In genomic region chr9:104905153-104905901, GRCh38 we compare ENCODE assay signal across 26 cellular contexts. TPM values are rescaled to one million over a fixed set of nuclear protein-coding genes. Genes with fewer than 3 reads are reported as not detected.
DNase-seq lines count a peak whose midpoint lies in the region; ATAC-seq and TF ChIP-seq lines count a peak whose summit lies in the region.
"Had no signal": no experiment of that assay in that cellular context is flagged by ENCODE, and none has a peak within 500 bp of the region (broad histone marks: within the 10 kb centered on the region; RNA-seq: fewer than 3 reads in every experiment).

No MANE protein-coding gene starts in this region.

- intact Hi-C loops in left ventricle myocardium inferior (cut with micrococcal nuclease) (no loop called here), left ventricle myocardium superior (cut with micrococcal nuclease) (no loop called here), esophagus squamous epithelium (cut with DNase I) (no loop called here)

- H3K27me3 ChIP-seq in left ventricle myocardium inferior (ENCODE audit: low read depth): no peaks in the 10 kb centered on the region
- no peaks in the 10 kb centered on the region for H3K27me3 ChIP-seq in esophagus squamous epithelium
- no peaks in the 10 kb centered on the region for H3K27me3 ChIP-seq in muscle layer of duodenum (ENCODE audit: low read depth, low read length)
- no peaks in the 10 kb centered on the region for H3K27me3 ChIP-seq in subcutaneous abdominal adipose tissue (ENCODE audit: control insufficient read depth in 5 of 5, insufficient read depth in 4 of 5, low read length in 5 of 5)
- H3K27me3 ChIP-seq: dorsolateral prefrontal cortex, neural progenitor cell had no signal

- no peak for DNase-seq in left ventricle myocardium inferior
- no peak for DNase-seq in left ventricle myocardium superior
- DNase-seq in esophagus squamous epithelium (lab: John Stamatoyannopoulos, UW): no peak
- DNase-seq in activated T-cell treated with anti-CD3 and anti-CD28 coated beads for 4 hours: no peak
- DNase-seq: activated CD4-positive, alpha-beta T cell treated with anti-CD3 and anti-CD28 coated beads for 1 hour; activated CD8-positive, alpha-beta memory T cell treated with anti-CD3 and anti-CD28 coated beads for 24 hours; activated T-cell treated with anti-CD3 and anti-CD28 coated beads, Interleukin-2, amount 50 U/mL, for 24 hours; amniotic stem cell; C1 segment of cervical spinal cord; DND-41; dorsolateral prefrontal cortex; hippocampal formation; immature natural killer cell; lower lobe of right lung; NCI-H1436; NCI-H524; PC-9; stimulated activated CD4-positive, alpha-beta T cell treated with anti-CD3 and anti-CD28 coated beads, Interleukin-4, amount 100 ng/mL, for 1 hour; stimulated activated naive B cell treated with anti-CD40 and anti-IgM and Interleukin-4, amounts not matched to agents 10 μg/mL and 1 μg/mL and 100 μg/mL, for 72 hours; T-helper 1 cell had no signal

- no peak overlapping the region for H3K4me3 ChIP-seq in left ventricle myocardium inferior
- H3K4me3 ChIP-seq in esophagus squamous epithelium: no peak overlapping the region
- H3K4me3 ChIP-seq in muscle layer of duodenum (ENCODE audit: low read depth in 1 of 2, low read length in 2 of 2): no peak overlapping the region
- no peak overlapping the region for H3K4me3 ChIP-seq in subcutaneous abdominal adipose tissue (ENCODE audit: low read depth in 1 of 5, low read length in 5 of 5)
- H3K4me3 ChIP-seq: dorsolateral prefrontal cortex, lower lobe of right lung, neural progenitor cell, PC-9 had no signal

- no peak for ATAC-seq in left ventricle myocardium superior
- no peak for ATAC-seq in GM18498 (IDR thresholded peaks at IDR 0.05; ENCODE audit: unreplicated experiment)
- no peak for ATAC-seq in GM21717 (IDR thresholded peaks at IDR 0.05; ENCODE audit: unreplicated experiment)
- ATAC-seq: lower lobe of right lung; stimulated activated naive B cell treated with anti-CD40 and anti-IgM and Interleukin-4, amounts not matched to agents 10 μg/mL and 1 μg/mL and 100 μg/mL, for 72 hours had no signal

- peak overlapping the region in 3 of 5 donors; percentile 13 to 75 (median 19) for H3K9ac ChIP-seq in subcutaneous abdominal adipose tissue (ENCODE audit: low read length in 5 of 5)
- H3K9ac ChIP-seq: KMS-11, neural progenitor cell had no signal

- H3K27ac ChIP-seq in left ventricle myocardium inferior (replicated peaks) (peak overlapping the region; percentile 57), esophagus squamous epithelium (peak overlapping the region; percentile 30 to 83 (median 59)), muscle layer of duodenum (ENCODE audit: low read length) (peak overlapping the region; percentile 86), subcutaneous abdominal adipose tissue (ENCODE audit: low read depth, low read length) (peak overlapping the region; percentile 98)
- H3K27ac ChIP-seq: KMS-11, lower lobe of right lung, neural progenitor cell, PC-9 had no signal

- TF ChIP-seq CTCF in left ventricle myocardium inferior (IDR thresholded peaks at IDR 0.05; ENCODE audit: borderline replicate concordance): no peak
- TF ChIP-seq CTCF in esophagus squamous epithelium (IDR thresholded peaks at IDR 0.05): no peak

- H3K9me3 ChIP-seq in left ventricle myocardium inferior (replicated peaks): no peaks in the 10 kb centered on the region
- no peaks in the 10 kb centered on the region for H3K9me3 ChIP-seq in esophagus squamous epithelium
- H3K9me3 ChIP-seq in muscle layer of duodenum (ENCODE audit: control insufficient read depth in 1 of 2, low read length in 2 of 2): no peaks in the 10 kb centered on the region
- no peaks in the 10 kb centered on the region for H3K9me3 ChIP-seq in subcutaneous abdominal adipose tissue (ENCODE audit: control insufficient read depth in 5 of 5, low read length in 5 of 5)
- H3K9me3 ChIP-seq: lower lobe of right lung had no signal

- 56 to 58% methylated on average over 4 of the region's 4 CpGs for WGBS in esophagus squamous epithelium, 2 donors

- peaks cover 19% of the 10 kb centered on the region for H3K36me3 ChIP-seq in left ventricle myocardium inferior
- H3K36me3 ChIP-seq in esophagus squamous epithelium: peaks cover 0 to 16% (median 0%) of the 10 kb centered on the region in 3 donors
- H3K36me3 ChIP-seq in muscle layer of duodenum (ENCODE audit: control insufficient read depth in 1 of 2, insufficient read depth in 2 of 2, low read length in 2 of 2): peaks cover 4 to 7% of the 10 kb centered on the region in 2 donors
- peaks cover 13 to 32% (median 23%) of the 10 kb centered on the region in 5 donors for H3K36me3 ChIP-seq in subcutaneous abdominal adipose tissue (ENCODE audit: control insufficient read depth in 5 of 5, insufficient read depth in 5 of 5, low read length in 5 of 5)
- H3K36me3 ChIP-seq: neural progenitor cell had no signal

- H3K4me1 ChIP-seq in left ventricle myocardium inferior (peaks cover 86% of the 10 kb centered on the region), esophagus squamous epithelium (peaks cover 29 to 98% (median 58%) of the 10 kb centered on the region in 3 donors), muscle layer of duodenum (ENCODE audit: control insufficient read depth in 1 of 2, insufficient read depth in 2 of 2, low read length in 2 of 2) (peaks cover 5 to 61% of the 10 kb centered on the region in 2 donors), subcutaneous abdominal adipose tissue (ENCODE audit: control insufficient read depth in 5 of 5, insufficient read depth in 5 of 5, low read length in 5 of 5) (peaks cover 19 to 75% (median 72%) of the 10 kb centered on the region in 5 donors)

- no peak for TF ChIP-seq POLR2A in esophagus squamous epithelium (IDR thresholded peaks at IDR 0.05)

RNA-seq across cellular contexts. Expression of gene ABCA1, which starts 22.6 kb away (rescaled TPM):
- total RNA-seq in left ventricle myocardium inferior (10.8 TPM), left ventricle myocardium superior (13.0 TPM), esophagus squamous epithelium (10 to 100 TPM in 3 of 4 donors, 1 to 10 TPM in 1; 7.7 to 37.6 (median 23.3) TPM)
